ENCODE assay signal across 12 cellular contexts in genomic region chr12:71045781-71046180, GRCh38.
DNase-seq lines count a peak whose midpoint lies in the region; ATAC-seq, FAIRE-seq and TF ChIP-seq lines count a peak whose summit lies in the region.
"Had no signal": no experiment of that assay in that cellular context is flagged by ENCODE, and none has a peak within 500 bp of the region (broad histone marks: within the 10 kb centered on the region; RNA-seq: fewer than 3 reads in every experiment).

No MANE protein-coding gene starts in this region.

- CTCF ChIA-PET in GM10248 (lab: Yijun Ruan, JAX), result no interaction called here

- H3K9me3 ChIP-seq in mucosa of descending colon (no peaks in the 10 kb centered on the region), kidney (ENCODE audit: control insufficient read depth in 1 of 2, low read length in 2 of 2) (no peaks in the 10 kb centered on the region)

- TF ChIP-seq CTCF in mucosa of descending colon (IDR thresholded peaks at IDR 0.05), result no peak
- no peak for TF ChIP-seq CTCF in GM10248 (IDR thresholded peaks at IDR 0.05; ENCODE audit: control extremely low read depth, extremely low read depth, low read depth, missing control alignments)
- TF ChIP-seq CTCF in kidney (IDR thresholded peaks at IDR 0.05; ENCODE audit: borderline replicate concordance, extremely low read depth, insufficient read depth), result no peak

- no peak overlapping the region for H3K9ac ChIP-seq in kidney (ENCODE audit: low read length in 2 of 2)

- no peak overlapping the region for H3K27ac ChIP-seq in kidney (ENCODE audit: low read depth in 2 of 2, low read length in 2 of 2)
- H3K27ac ChIP-seq: cardiac muscle cell had no signal

- POLR2A ChIA-PET in GM10248 (lab: Yijun Ruan, JAX), result no interaction called here

- DNase-seq in COR-L47 (lab: John Stamatoyannopoulos, UW) (peak; percentile 11), NAMALWA (ENCODE audit: low spot score) (peak; percentile 17), mucosa of descending colon (no peak), NCI-H1694 (lab: John Stamatoyannopoulos, UW) (no peak), GM10248 (ENCODE audit: extremely low spot score) (no peak), kidney (no peak)
- DNase-seq: CD4-positive, alpha-beta memory T cell; NCI-H2081; stimulated activated naive CD4-positive, alpha-beta T cell had no signal

- H3K36me3 ChIP-seq in mucosa of descending colon (ENCODE audit: low read depth) (no peaks in the 10 kb centered on the region), kidney (ENCODE audit: control insufficient read depth in 1 of 2, insufficient read depth in 2 of 2, low read length in 2 of 2) (no peaks in the 10 kb centered on the region)
- H3K36me3 ChIP-seq: cardiac muscle cell had no signal

- H3K4me3 ChIP-seq in mucosa of descending colon (no peak overlapping the region), kidney (ENCODE audit: low read length in 2 of 2) (no peak overlapping the region)
- H3K4me3 ChIP-seq: cardiac muscle cell had no signal

- ATAC-seq in mucosa of descending colon, result peak; percentile 45
- no peak for ATAC-seq in HG03175 (IDR thresholded peaks at IDR 0.05; ENCODE audit: unreplicated experiment)

- FAIRE-seq in endometrium (lab: Jason Lieb, UNC), result peak; percentile 82
- FAIRE-seq in kidney (lab: Jason Lieb, UNC), result no peak

- intact Hi-C loops in mucosa of descending colon (cut with DNase I, micrococcal nuclease) (no loop called here), kidney (cut with DNase I) (no loop called here)

- H3K4me1 ChIP-seq in mucosa of descending colon (ENCODE audit: low read depth) (peaks cover 3% of the 10 kb centered on the region), kidney (ENCODE audit: control insufficient read depth in 1 of 2, insufficient read depth in 1 of 2, low read depth in 1 of 2, low read length in 2 of 2) (no peaks in the 10 kb centered on the region)

Comparison
In these comparisons a context has a peak if more than half of its experiments do, and no peak if none do; other contexts are left out.
1. DNase-seq: peak in COR-L47 (single experiment) and NAMALWA (single experiment); none in mucosa of descending colon (0 of 3), NCI-H1694 (single experiment), GM10248 (single experiment) and kidney (single experiment).